In the genomic region with DNA sequence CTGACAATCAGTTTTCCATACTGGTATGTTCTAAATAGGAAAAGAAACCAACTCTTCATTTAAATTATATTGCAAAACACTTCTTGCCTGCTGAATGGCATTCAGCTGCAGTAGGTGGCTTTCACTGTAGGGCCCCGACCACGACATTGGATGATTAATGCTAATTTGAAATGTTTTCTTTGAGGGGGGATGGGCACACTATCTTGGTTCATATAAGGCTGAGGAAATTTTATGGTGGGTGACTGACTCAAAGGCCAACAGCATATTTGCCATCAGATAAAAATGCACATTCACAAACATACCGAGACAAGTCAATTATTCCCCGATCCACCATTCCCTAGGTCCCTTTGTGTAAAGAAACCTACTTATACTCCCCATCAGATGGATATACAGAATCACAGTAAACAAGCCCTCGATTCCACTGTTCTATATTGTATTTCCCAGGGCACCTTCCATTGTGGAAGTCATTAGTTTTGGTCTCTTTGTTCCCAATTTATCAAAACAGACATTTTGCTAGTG, we compare ENCODE assay signal across 26 cellular contexts.
"Had no signal": no experiment of that assay in that cellular context is flagged by ENCODE, and none has a peak within 500 bp of the region (broad histone marks: within the 10 kb centered on the region; RNA-seq: fewer than 3 reads in every experiment).

No MANE protein-coding gene starts in this region.

- H3K27ac Mint-ChIP-seq: activated CD8-positive, alpha-beta T cell treated with anti-CD3 and anti-CD28 coated beads, Interleukin-2, amount 10 ng/mL, durations not matched to agents 7 days and 5 days; activated naive CD4-positive, alpha-beta T cell treated with anti-CD3 and anti-CD28 coated beads for 36 hours; activated naive CD8-positive, alpha-beta T cell; activated T-helper 1 cell treated with anti-CD3 and anti-CD28 coated beads, Interleukin-12 subunit alpha, Interleukin-12 subunit beta, Interleukin-2, Interleukin-4 antibody, amounts not matched to agents 30 ng/mL and 10 ng/mL and 1 ng/mL, durations not matched to agents 14 hours and 24 hours and 36 hours; WTC11 had no signal

- DNase-seq: activated CD4-positive, alpha-beta T cell treated with anti-CD3 and anti-CD28 coated beads for 48 hours; activated CD4-positive, alpha-beta T cell treated with anti-CD3 and anti-CD28 coated beads, Interleukin-2, amount 50 U/mL, for 4 hours; activated CD4-positive, CD25-positive, alpha-beta regulatory T cell treated with anti-CD3 and anti-CD28 coated beads, Interleukin-2, amount 50 U/mL, for 72 hours; activated CD8-positive, alpha-beta memory T cell treated with anti-CD3 and anti-CD28 coated beads, Interleukin-2, amount 50 U/mL, for 48 hours; activated CD8-positive, alpha-beta T cell treated with anti-CD3 and anti-CD28 coated beads, Interleukin-2, amount 10 ng/mL, durations not matched to agents 7 days and 5 days; activated effector memory CD4-positive, alpha-beta T cell treated with anti-CD3 and anti-CD28 coated beads, Interleukin-2, amount 50 U/mL, for 16 hours; activated naive CD4-positive, alpha-beta T cell treated with anti-CD3 and anti-CD28 coated beads for 36 hours; activated T-cell treated with anti-CD3 and anti-CD28 coated beads, Interleukin-2, amount 50 U/mL, for 1 hour; amygdala; caudate nucleus; MG63; MV-4-11; NCI-H1092 treated with DMSO at 0.1 percent for 48 hours; NCI-H1417 treated with DMSO at 0.1 percent for 48 hours; NCI-H187; NCI-H2081; NCI-H510A treated with DMSO at 0.1 percent for 48 hours; NCI-H69; PC-3; SHP77; SW 1271 had no signal

- H3K9me3 Mint-ChIP-seq: activated naive CD4-positive, alpha-beta T cell treated with anti-CD3 and anti-CD28 coated beads for 36 hours; activated T-helper 1 cell treated with anti-CD3 and anti-CD28 coated beads, Interleukin-12 subunit alpha, Interleukin-12 subunit beta, Interleukin-2, Interleukin-4 antibody, amounts not matched to agents 30 ng/mL and 10 ng/mL and 1 ng/mL, durations not matched to agents 14 hours and 24 hours and 36 hours; WTC11 had no signal

- H3K4me3 ChIP-seq: breast epithelium, MG63, SJSA1 had no signal

- H3K36me3 Mint-ChIP-seq: activated naive CD8-positive, alpha-beta T cell; WTC11 had no signal

- H3K4me3 Mint-ChIP-seq: activated CD8-positive, alpha-beta T cell treated with anti-CD3 and anti-CD28 coated beads, Interleukin-2, amount 10 ng/mL, durations not matched to agents 7 days and 5 days; activated naive CD4-positive, alpha-beta T cell treated with anti-CD3 and anti-CD28 coated beads for 36 hours; activated naive CD8-positive, alpha-beta T cell; activated T-helper 1 cell treated with anti-CD3 and anti-CD28 coated beads, Interleukin-12 subunit alpha, Interleukin-12 subunit beta, Interleukin-2, Interleukin-4 antibody, amounts not matched to agents 30 ng/mL and 10 ng/mL and 1 ng/mL, durations not matched to agents 14 hours and 24 hours and 36 hours; WTC11 had no signal
